ENCODE assay signal across 18 cellular contexts in the genomic region with DNA sequence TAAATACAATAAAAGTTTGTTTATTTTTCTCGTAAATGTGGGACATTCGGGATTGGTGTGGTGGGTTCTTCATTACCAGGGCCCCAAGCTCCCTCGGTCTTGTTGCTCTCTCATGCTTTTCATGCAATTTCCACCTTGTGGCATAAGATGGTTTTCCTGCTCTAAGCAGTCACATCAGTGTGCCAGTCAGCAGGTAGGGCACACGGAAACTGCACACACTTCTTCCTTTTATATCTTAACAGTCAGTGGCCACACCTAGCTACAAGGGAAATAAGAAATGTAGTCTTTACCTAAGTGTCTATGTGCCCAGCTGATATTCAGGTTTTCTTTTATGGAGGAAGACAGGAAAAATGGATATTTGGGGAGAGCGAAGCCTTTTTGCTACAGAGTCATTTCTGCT. TPM values are rescaled to one million over a fixed set of nuclear protein-coding genes. Genes with fewer than 3 reads are reported as not detected.
DNase-seq lines count a peak whose midpoint lies in the region; ATAC-seq, FAIRE-seq and TF ChIP-seq lines count a peak whose summit lies in the region.
"Had no signal": no experiment of that assay in that cellular context is flagged by ENCODE, and none has a peak within 500 bp of the region (broad histone marks: within the 10 kb centered on the region; RNA-seq: fewer than 3 reads in every experiment).

No MANE protein-coding gene starts in this region.

- no peaks in the 10 kb centered on the region for H3K9me3 ChIP-seq in GM12878 (replicated peaks; ENCODE audit: control insufficient read depth, insufficient read depth, low read length)
- no peaks in the 10 kb centered on the region for H3K9me3 ChIP-seq in naive thymus-derived CD4-positive, alpha-beta T cell (ENCODE audit: control insufficient read depth in 2 of 3, low read length in 3 of 3)
- no peaks in the 10 kb centered on the region for H3K9me3 ChIP-seq in SK-N-SH
- H3K9me3 ChIP-seq in MG63: no peaks in the 10 kb centered on the region
- H3K9me3 ChIP-seq: Caco-2, HAP-1 had no signal

- TF ChIP-seq EP300 in GM12878 (IDR thresholded peaks at IDR 0.05; ENCODE audit: borderline replicate concordance in 1 of 2, control insufficient read depth in 1 of 2, low read depth in 2 of 2, low read length in 2 of 2) (no peak), SK-N-SH (IDR thresholded peaks at IDR 0.05; ENCODE audit: borderline replicate concordance in 1 of 2, low read depth in 1 of 2, low read length in 1 of 2) (no peak)

- no peaks in the 10 kb centered on the region for H3K9me2 ChIP-seq in SK-N-SH

- TF ChIP-seq CTCF in GM12878 (IDR thresholded peaks at IDR 0.05 in 2 of 3, conservative IDR thresholded peaks at IDR 0.05 in 1 of 3; ENCODE audit: control insufficient read depth in 2 of 3, extremely low read depth in 1 of 3, insufficient read depth in 1 of 3, low read depth in 3 of 3, low read length in 3 of 3): no peak
- no peak for TF ChIP-seq CTCF in SK-N-SH (IDR thresholded peaks at IDR 0.05)

- ATAC-seq in GM12878 (no peak), left colon (peak; percentile 91)
- ATAC-seq in naive thymus-derived CD4-positive, alpha-beta T cell: no peak
- ATAC-seq: CD8-positive, alpha-beta T cell; GM23338 had no signal

- H3K36me3 Mint-ChIP-seq in naive thymus-derived CD4-positive, alpha-beta T cell: peaks cover 7 to 21% (median 16%) of the 10 kb centered on the region in 5 donors

- H2AFZ ChIP-seq in GM12878 (ENCODE audit: control insufficient read depth, low read depth, low read length): no peak overlapping the region
- no peak overlapping the region for H2AFZ ChIP-seq in SK-N-SH (ENCODE audit: low read depth)
- H2AFZ ChIP-seq: GM23338 had no signal

- POLR2A ChIA-PET in GM12878 (lab: Charles Lee) (interaction anchor here (0.6 to 1.0 kb wide), 3 partner anchors 21 to 304 kb away, joined by 3 to 7 read pairs (median 6); partner anchors contain the start of genes ATP5MK and PDCD11), SK-N-SH (lab: Yijun Ruan, JAX) (no interaction called here)
- POLR2A ChIA-PET in naive thymus-derived CD4-positive, alpha-beta T cell (lab: Charles Lee): interaction anchor here (0.6 to 1.5 kb wide), 2 partner anchors 22 to 208 kb away, joined by 3 to 4 read pairs; partner anchors contain the start of genes ATP5MK and PDCD11

- H3K4me1 ChIP-seq in GM12878 (ENCODE audit: control insufficient read depth, insufficient read depth, low read length) (peaks cover 20% of the 10 kb centered on the region), SK-N-SH (ENCODE audit: control insufficient read depth in 1 of 2, insufficient read depth in 2 of 2, low read depth in 1 of 2, low read length in 1 of 2) (peaks cover 0 to 2% of the 10 kb centered on the region in 2 experiments; a peak in 1 of 4 replicates)
- H3K4me1 ChIP-seq in naive thymus-derived CD4-positive, alpha-beta T cell (ENCODE audit: control insufficient read depth in 2 of 2, insufficient read depth in 2 of 2, low read length in 2 of 2): peaks cover 4 to 13% of the 10 kb centered on the region in 2 donors

- H3K27me3 Mint-ChIP-seq in naive thymus-derived CD4-positive, alpha-beta T cell: no peaks in the 10 kb centered on the region

- H3K79me2 ChIP-seq in GM12878 (ENCODE audit: control insufficient read depth, insufficient read depth, low read length) (peaks cover 20% of the 10 kb centered on the region), SK-N-SH (ENCODE audit: insufficient read depth) (peaks cover 31% of the 10 kb centered on the region)

- in situ Hi-C loops in GM12878 (cut with MboI): no loop called here

- FAIRE-seq in GM12891 (lab: Jason Lieb, UNC): peak; percentile 60
- FAIRE-seq in GM12878 (lab: Jason Lieb, UNC): no peak
- FAIRE-seq: G401.6, GM18507 had no signal

- DNase-seq in GM12891 (ENCODE audit: insufficient read length, low spot score): no peak
- DNase-seq in GM12878 (ENCODE audit: low read depth, low spot score): no peak
- no peak for DNase-seq in left colon
- DNase-seq in naive thymus-derived CD4-positive, alpha-beta T cell: peak in 2 of 9 donors; percentile 21 to 30
- no peak for DNase-seq in SK-N-SH
- DNase-seq in MG63: no peak
- no peak for DNase-seq in hypothalamus (lab: John Stamatoyannopoulos, UW)
- no peak for DNase-seq in NCI-H226
- DNase-seq: C1 segment of cervical spinal cord; Caco-2; CD8-positive, alpha-beta T cell; DMS153; DND-41; HFFc6 had no signal

- H3K4me2 ChIP-seq in GM12878 (ENCODE audit: control insufficient read depth, insufficient read depth) (no peak overlapping the region), SK-N-SH (no peak overlapping the region)
- H3K4me2 ChIP-seq: GM23338 had no signal

- H3K9ac ChIP-seq in GM12878 (ENCODE audit: control insufficient read depth, insufficient read depth, low read length) (no peak overlapping the region), SK-N-SH (no peak overlapping the region)

- peak overlapping the region in 6 of 9 donors; percentile 6 to 88 (median 41) for H3K27ac Mint-ChIP-seq in naive thymus-derived CD4-positive, alpha-beta T cell
- H3K27ac Mint-ChIP-seq: CD8-positive, alpha-beta T cell; GM23338; HFFc6 had no signal

- H3K27me3 ChIP-seq in GM12878 (replicated peaks in 1 of 2; ENCODE audit: control insufficient read depth in 2 of 2, insufficient read depth in 2 of 2, low read length in 1 of 2) (no peaks in the 10 kb centered on the region), SK-N-SH (ENCODE audit: insufficient read depth) (no peaks in the 10 kb centered on the region), MG63 (no peaks in the 10 kb centered on the region)
- no peaks in the 10 kb centered on the region for H3K27me3 ChIP-seq in naive thymus-derived CD4-positive, alpha-beta T cell (ENCODE audit: control insufficient read depth in 2 of 2, insufficient read depth in 2 of 2, low read length in 2 of 2)

- H3K27ac ChIP-seq in GM12878 (ENCODE audit: control insufficient read depth, insufficient read depth): peak overlapping the region; percentile 71
- no peak overlapping the region for H3K27ac ChIP-seq in naive thymus-derived CD4-positive, alpha-beta T cell (ENCODE audit: low read depth, low read length)
- H3K27ac ChIP-seq in SK-N-SH (ENCODE audit: low read depth in 2 of 2, low read length in 1 of 2): no peak overlapping the region

- H3K36me3 ChIP-seq in GM12878 (ENCODE audit: control insufficient read depth in 2 of 2, insufficient read depth in 2 of 2, low read length in 1 of 2) (peaks cover 0 to 3% of the 10 kb centered on the region in 2 experiments; a peak in 1 of 4 replicates), SK-N-SH (replicated peaks in 1 of 2; ENCODE audit: control insufficient read depth in 1 of 2, insufficient read depth in 2 of 2, low read length in 1 of 2) (peaks cover 6 to 28% of the 10 kb centered on the region in 2 experiments), MG63 (peaks cover 17% of the 10 kb centered on the region)
- peaks cover 0 to 24% (median 0%) of the 10 kb centered on the region in 3 experiments for H3K36me3 ChIP-seq in naive thymus-derived CD4-positive, alpha-beta T cell (ENCODE audit: control insufficient read depth in 2 of 3, insufficient read depth in 3 of 3, low read length in 3 of 3)

- H3K9me3 Mint-ChIP-seq in naive thymus-derived CD4-positive, alpha-beta T cell: no peaks in the 10 kb centered on the region
- H3K9me3 Mint-ChIP-seq: CD8-positive, alpha-beta T cell; GM23338; HFFc6 had no signal

- peak overlapping the region in 3 of 10 donors; percentile 34 to 67 (median 36) for H3K4me3 Mint-ChIP-seq in naive thymus-derived CD4-positive, alpha-beta T cell
- H3K4me3 Mint-ChIP-seq: CD8-positive, alpha-beta T cell; GM23338; HFFc6 had no signal

- no peaks in the 10 kb centered on the region for H4K20me1 ChIP-seq in GM12878 (ENCODE audit: control insufficient read depth, insufficient read depth)
- no peaks in the 10 kb centered on the region for H4K20me1 ChIP-seq in SK-N-SH (ENCODE audit: insufficient read depth)

- SMC1A ChIA-PET in GM12878 (lab: Charles Lee; ENCODE audit: uncharacterized antibody, unreplicated experiment): interaction anchor here (0.6 to 2.6 kb wide), 4 partner anchors 10 to 519 kb away, joined by 4 to 10 read pairs (median 4); no protein-coding TSS in a partner anchor

- RAD21 ChIA-PET in GM12878 (lab: Charles Lee; ENCODE audit: unreplicated experiment): interaction anchor here (0.7 kb wide), 1 partner anchor 38 kb away, joined by 3 read pairs; no protein-coding TSS in a partner anchor

- no peak overlapping the region for H3K4me3 ChIP-seq in GM12878
- H3K4me3 ChIP-seq in naive thymus-derived CD4-positive, alpha-beta T cell (ENCODE audit: low read length): no peak overlapping the region
- H3K4me3 ChIP-seq in SK-N-SH (ENCODE audit: low read depth in 2 of 2, low read length in 1 of 2): no peak overlapping the region
- H3K4me3 ChIP-seq in MG63: no peak overlapping the region
- H3K4me3 ChIP-seq: GM23338, HAP-1 had no signal

- TF ChIP-seq POLR2A in GM12891 (IDR thresholded peaks at IDR 0.05; ENCODE audit: low read depth, low read length) (no peak), GM12878 (IDR thresholded peaks at IDR 0.05; ENCODE audit: low read depth, low read length) (no peak)

- peaks cover 4% of the 10 kb centered on the region for H3F3A ChIP-seq in SK-N-SH (replicated peaks; ENCODE audit: insufficient read depth)

- TF ChIP-seq RAD21 in GM12878 (IDR thresholded peaks at IDR 0.05; ENCODE audit: insufficient read depth, low read depth, low read length) (no peak), SK-N-SH (IDR thresholded peaks at IDR 0.05; ENCODE audit: low read length) (no peak)

- BruUV-seq in GM12878 (replicated peaks; lab: Mats Ljungman, UMichigan): no TSS peak

- WGBS in GM12878 (ENCODE audit: insufficient coverage, insufficient replicate concordance, low lambda C conversion rate, missing lambda C conversion rate): 99% methylated on average over 5 of the region's 5 CpGs
- 100% methylated on average over 5 of the region's 5 CpGs for WGBS in SK-N-SH (ENCODE audit: low lambda C conversion rate)

- intact Hi-C loops in GM12878 (cut with micrococcal nuclease; ENCODE audit: unreplicated experiment): no loop called here
- intact Hi-C loops in left colon (cut with DNase I, micrococcal nuclease): no loop called here
- intact Hi-C loops in naive thymus-derived CD4-positive, alpha-beta T cell (cut with micrococcal nuclease): no loop called here

- CTCF ChIA-PET in GM12878 (lab: Yijun Ruan, JAX): interaction anchor here (1.2 to 1.4 kb wide), 3 partner anchors 10 to 453 kb away, joined by 3 to 5 read pairs (median 4); no protein-coding TSS in a partner anchor
- CTCF ChIA-PET in naive thymus-derived CD4-positive, alpha-beta T cell (lab: Charles Lee): no interaction called here
- CTCF ChIA-PET in SK-N-SH (lab: Yijun Ruan, JAX): interaction anchor here (1.6 kb wide), 1 partner anchor 43 kb away, joined by 6 read pairs; no protein-coding TSS in a partner anchor

- H3K4me1 Mint-ChIP-seq in naive thymus-derived CD4-positive, alpha-beta T cell: peaks cover 14 to 46% (median 30%) of the 10 kb centered on the region in 7 donors
- H3K4me1 Mint-ChIP-seq: GM23338 had no signal

RNA-seq across cellular contexts. Expression of gene TAF5, which starts 6.5 kb away (rescaled TPM):
- polyA plus RNA-seq in GM12891 (2012; ENCODE audit: low read depth, missing spikeins): 3.6 TPM
- total RNA-seq in GM12878 (2013; cell fraction: nucleolus; rRNA removed): 5.3 and 5.6 TPM in 2 replicates
- total RNA-seq in GM12878 (2014; rRNA removed) (7.7 and 8.8 TPM in 2 replicates), GM12878 (2014; rRNA removed; fragmentation: Illumina TruSeq; extraction: Trizol) (7.8 and 7.9 TPM in 2 replicates), GM12878 (2021) (6.6 and 7.1 TPM in 2 replicates), left colon (1 to 10 TPM; 4.3 to 4.5 TPM)
- 1.9 TPM for polyA plus RNA-seq in GM12878 (2011; ENCODE audit: low read depth)
- polyA plus RNA-seq in GM12878 (2011; rRNA removed) (9.2 and 13.7 TPM in 2 replicates), GM12878 (2014; fragmentation: Illumina TruSeq; extraction: Trizol) (7.9 and 9.8 TPM in 2 replicates), GM12878 (2014; fragmentation: Nextera tagmentation; extraction: Ambion mirVana) (1 to 10 TPM; 3.7 to 3.8 TPM), GM12878 (2014; rRNA removed) (6.1 and 6.8 TPM in 2 replicates), GM12878 (2016; fragmentation: Nextera tagmentation; extraction: Ambion mirVana) (1 to 10 TPM; 6.7 to 9.0 TPM), SK-N-SH (2012; rRNA removed) (1.3 and 1.4 TPM in 2 replicates)
- polyA plus RNA-seq in GM12878 (2011; cell fraction: cytosol; rRNA removed): 4.4 TPM in 2 replicates
- polyA plus RNA-seq in GM12878 (2011; cell fraction: nucleus; rRNA removed): 3.2 and 4.6 TPM in 2 replicates
- polyA plus RNA-seq in GM12878 (2012): 3.0 and 4.4 TPM in 2 replicates
- 5.3 and 7.0 TPM in 2 replicates for polyA minus RNA-seq in GM12878 (2011; rRNA and poly(A)+ RNA removed)
- 3.6 and 4.6 TPM in 2 replicates for polyA minus RNA-seq in GM12878 (2011; cell fraction: cytosol; rRNA and poly(A)+ RNA removed)
- 1.6 and 3.4 TPM in 2 replicates for polyA minus RNA-seq in GM12878 (2011; cell fraction: nucleus; rRNA and poly(A)+ RNA removed)
- total RNA-seq in naive thymus-derived CD4-positive, alpha-beta T cell: 1 to 10 TPM; 4.7 to 8.9 (median 7.1) TPM
- polyA plus RNA-seq in naive thymus-derived CD4-positive, alpha-beta T cell: 1 to 10 TPM; 2.4 to 4.4 TPM
- polyA plus RNA-seq in SK-N-SH (2012; cell fraction: cytosol; rRNA removed): 1.7 and 1.9 TPM in 2 replicates
- 1.5 and 1.8 TPM in 2 replicates for polyA plus RNA-seq in SK-N-SH (2012; cell fraction: nucleus; rRNA removed)
- 6.8 and 9.0 TPM in 2 replicates for total RNA-seq in MG63 (2014; rRNA removed; shearing (Covaris generic); ENCODE audit: low replicate concordance)

RNA-seq across cellular contexts. Expression of gene ATP5MK, which starts 22.0 kb away (rescaled TPM):
- 964 TPM for polyA plus RNA-seq in GM12891 (2012; ENCODE audit: low read depth, missing spikeins)
- total RNA-seq in GM12878 (2013; cell fraction: nucleolus; rRNA removed): 7.8 and 8.3 TPM in 2 replicates
- total RNA-seq in GM12878 (2014; rRNA removed) (240 and 260 TPM in 2 replicates), GM12878 (2014; rRNA removed; fragmentation: Illumina TruSeq; extraction: Trizol) (542 TPM in 2 replicates), GM12878 (2021) (359 and 363 TPM in 2 replicates), left colon (100 to 1,000 TPM; 480 to 668 TPM)
- polyA plus RNA-seq in GM12878 (2011; ENCODE audit: low read depth): 273 TPM
- polyA plus RNA-seq in GM12878 (2011; rRNA removed) (485 and 750 TPM in 2 replicates), GM12878 (2014; fragmentation: Illumina TruSeq; extraction: Trizol) (664 and 709 TPM in 2 replicates), GM12878 (2014; fragmentation: Nextera tagmentation; extraction: Ambion mirVana) (1,000 to 10,000 TPM; 1,633 to 1,790 TPM), GM12878 (2014; rRNA removed) (303 and 374 TPM in 2 replicates), GM12878 (2016; fragmentation: Nextera tagmentation; extraction: Ambion mirVana) (1,000 to 10,000 TPM in 1 of 2 experiments, 100 to 1,000 TPM in 1; 941 to 1,045 TPM), SK-N-SH (2012; rRNA removed) (408 and 542 TPM in 2 replicates)
- 249 and 311 TPM in 2 replicates for polyA plus RNA-seq in GM12878 (2011; cell fraction: cytosol; rRNA removed)
- 93.4 and 127 TPM in 2 replicates for polyA plus RNA-seq in GM12878 (2011; cell fraction: nucleus; rRNA removed)
- 475 and 565 TPM in 2 replicates for polyA plus RNA-seq in GM12878 (2012)
- polyA minus RNA-seq in GM12878 (2011; rRNA and poly(A)+ RNA removed): 36.4 and 43.3 TPM in 2 replicates
- 7.6 and 8.7 TPM in 2 replicates for polyA minus RNA-seq in GM12878 (2011; cell fraction: cytosol; rRNA and poly(A)+ RNA removed)
- 10.8 and 11.2 TPM in 2 replicates for polyA minus RNA-seq in GM12878 (2011; cell fraction: nucleus; rRNA and poly(A)+ RNA removed)
- total RNA-seq in naive thymus-derived CD4-positive, alpha-beta T cell: 100 to 1,000 TPM; 106 to 334 (median 120) TPM
- 100 to 1,000 TPM; 339 to 525 TPM for polyA plus RNA-seq in naive thymus-derived CD4-positive, alpha-beta T cell
- polyA plus RNA-seq in SK-N-SH (2012; cell fraction: cytosol; rRNA removed): 550 and 804 TPM in 2 replicates
- polyA plus RNA-seq in SK-N-SH (2012; cell fraction: nucleus; rRNA removed): 93.7 and 105 TPM in 2 replicates
- total RNA-seq in MG63 (2014; rRNA removed; shearing (Covaris generic); ENCODE audit: low replicate concordance): 342 and 2,124 TPM in 2 replicates

RNA-seq across cellular contexts. Expression of gene PDCD11, which starts 22.2 kb away (rescaled TPM):
- polyA plus RNA-seq in GM12891 (2012; ENCODE audit: low read depth, missing spikeins): 28.8 TPM
- total RNA-seq in GM12878 (2013; cell fraction: nucleolus; rRNA removed): 121 and 124 TPM in 2 replicates
- total RNA-seq in GM12878 (2014; rRNA removed) (51.2 and 52.9 TPM in 2 replicates), GM12878 (2014; rRNA removed; fragmentation: Illumina TruSeq; extraction: Trizol) (40.0 and 42.9 TPM in 2 replicates), GM12878 (2021) (66.5 and 69.7 TPM in 2 replicates), left colon (10 to 100 TPM; 17.9 to 26.3 TPM)
- polyA plus RNA-seq in GM12878 (2011; ENCODE audit: low read depth): 19.5 TPM
- polyA plus RNA-seq in GM12878 (2011; rRNA removed) (25.2 and 32.3 TPM in 2 replicates), GM12878 (2014; fragmentation: Illumina TruSeq; extraction: Trizol) (42.9 and 46.7 TPM in 2 replicates), GM12878 (2014; fragmentation: Nextera tagmentation; extraction: Ambion mirVana) (10 to 100 TPM; 13.9 to 17.2 TPM), GM12878 (2014; rRNA removed) (42.6 and 46.4 TPM in 2 replicates), GM12878 (2016; fragmentation: Nextera tagmentation; extraction: Ambion mirVana) (10 to 100 TPM; 48.1 to 52.4 TPM), SK-N-SH (2012; rRNA removed) (29.8 and 39.9 TPM in 2 replicates)
- polyA plus RNA-seq in GM12878 (2011; cell fraction: cytosol; rRNA removed): 30.7 and 35.6 TPM in 2 replicates
- 92.2 and 142 TPM in 2 replicates for polyA plus RNA-seq in GM12878 (2011; cell fraction: nucleus; rRNA removed)
- 27.2 and 31.0 TPM in 2 replicates for polyA plus RNA-seq in GM12878 (2012)
- polyA minus RNA-seq in GM12878 (2011; rRNA and poly(A)+ RNA removed): 54.2 and 63.3 TPM in 2 replicates
- 27.3 and 29.3 TPM in 2 replicates for polyA minus RNA-seq in GM12878 (2011; cell fraction: cytosol; rRNA and poly(A)+ RNA removed)
- polyA minus RNA-seq in GM12878 (2011; cell fraction: nucleus; rRNA and poly(A)+ RNA removed): 41.8 and 83.1 TPM in 2 replicates
- total RNA-seq in naive thymus-derived CD4-positive, alpha-beta T cell: 10 to 100 TPM; 28.8 to 56.3 (median 38.8) TPM
- 10 to 100 TPM in 1 of 2 donors, 1 to 10 TPM in 1; 7.5 to 15.9 TPM for polyA plus RNA-seq in naive thymus-derived CD4-positive, alpha-beta T cell
- polyA plus RNA-seq in SK-N-SH (2012; cell fraction: cytosol; rRNA removed): 12.8 and 18.1 TPM in 2 replicates
- 99.9 and 116 TPM in 2 replicates for polyA plus RNA-seq in SK-N-SH (2012; cell fraction: nucleus; rRNA removed)
- total RNA-seq in MG63 (2014; rRNA removed; shearing (Covaris generic); ENCODE audit: low replicate concordance): 36.6 and 42.5 TPM in 2 replicates

RNA-seq across cellular contexts. Expression of gene PCGF6, which starts 23.3 kb away (rescaled TPM):
- polyA plus RNA-seq in GM12891 (2012; ENCODE audit: low read depth, missing spikeins): 7.5 TPM
- 23.3 and 31.4 TPM in 2 replicates for total RNA-seq in GM12878 (2013; cell fraction: nucleolus; rRNA removed)
- total RNA-seq in GM12878 (2014; rRNA removed): 13.3 and 16.5 TPM in 2 replicates
- 13.7 and 14.5 TPM in 2 replicates for total RNA-seq in GM12878 (2014; rRNA removed; fragmentation: Illumina TruSeq; extraction: Trizol)
- 13.2 and 14.0 TPM in 2 replicates for total RNA-seq in GM12878 (2021)
- 4.2 TPM for polyA plus RNA-seq in GM12878 (2011; ENCODE audit: low read depth)
- polyA plus RNA-seq in GM12878 (2011; rRNA removed): 12.2 and 18.9 TPM in 2 replicates
- polyA plus RNA-seq in GM12878 (2011; cell fraction: cytosol; rRNA removed): 3.9 and 4.4 TPM in 2 replicates
- 4.5 and 7.2 TPM in 2 replicates for polyA plus RNA-seq in GM12878 (2011; cell fraction: nucleus; rRNA removed)
- 6.6 and 7.6 TPM in 2 replicates for polyA plus RNA-seq in GM12878 (2012)
- 10.8 and 13.4 TPM in 2 replicates for polyA plus RNA-seq in GM12878 (2014; fragmentation: Illumina TruSeq; extraction: Trizol)
- polyA plus RNA-seq in GM12878 (2014; fragmentation: Nextera tagmentation; extraction: Ambion mirVana): 1 to 10 TPM; 6.5 to 8.2 TPM
- polyA plus RNA-seq in GM12878 (2014; rRNA removed): 8.9 and 11.4 TPM in 2 replicates
- 10 to 100 TPM; 17.7 to 19.1 TPM for polyA plus RNA-seq in GM12878 (2016; fragmentation: Nextera tagmentation; extraction: Ambion mirVana)
- 5.1 and 6.4 TPM in 2 replicates for polyA minus RNA-seq in GM12878 (2011; rRNA and poly(A)+ RNA removed)
- 2.4 and 2.9 TPM in 2 replicates for polyA minus RNA-seq in GM12878 (2011; cell fraction: cytosol; rRNA and poly(A)+ RNA removed)
- 6.0 and 9.3 TPM in 2 replicates for polyA minus RNA-seq in GM12878 (2011; cell fraction: nucleus; rRNA and poly(A)+ RNA removed)
- total RNA-seq in left colon: 1 to 10 TPM; 6.5 to 6.7 TPM
- 10 to 100 TPM in 1 of 5 experiments, 1 to 10 TPM in 4; 4.3 to 12.0 (median 6.6) TPM for total RNA-seq in naive thymus-derived CD4-positive, alpha-beta T cell
- 1 to 10 TPM; 6.8 to 7.9 TPM for polyA plus RNA-seq in naive thymus-derived CD4-positive, alpha-beta T cell
- polyA plus RNA-seq in SK-N-SH (2012; rRNA removed): 5.1 and 5.3 TPM in 2 replicates
- polyA plus RNA-seq in SK-N-SH (2012; cell fraction: cytosol; rRNA removed): 7.6 and 9.4 TPM in 2 replicates
- 3.2 and 3.3 TPM in 2 replicates for polyA plus RNA-seq in SK-N-SH (2012; cell fraction: nucleus; rRNA removed)
- 19.5 and 31.0 TPM in 2 replicates for total RNA-seq in MG63 (2014; rRNA removed; shearing (Covaris generic); ENCODE audit: low replicate concordance)
